Comparison of ENCODE assay signal across 1 cellular context in genomic region chr18:58549814-58550339, GRCh38.
TF ChIP-seq lines count a peak whose summit lies in the region.

No MANE protein-coding gene starts in this region.

TF ChIP-seq in IMR-90, 13 proteins besides CTCF, POLR2A, EP300 and RAD21:
- no peak for TF ChIP-seq ELK1 (IDR thresholded peaks at IDR 0.05; ENCODE audit: borderline replicate concordance, low read depth, low read length)
- no peak for TF ChIP-seq RFX5 (IDR thresholded peaks at IDR 0.05; ENCODE audit: low read depth, low read length)
- no peak for TF ChIP-seq RCOR1 (IDR thresholded peaks at IDR 0.05; ENCODE audit: insufficient replicate concordance, low read length)
- TF ChIP-seq CHD1 (IDR thresholded peaks at IDR 0.05; ENCODE audit: low read depth, low read length) = no peak
- TF ChIP-seq CEBPB (IDR thresholded peaks at IDR 0.05; ENCODE audit: low read depth, low read length) = no peak
- no peak for TF ChIP-seq BHLHE40 (IDR thresholded peaks at IDR 0.05; ENCODE audit: low read depth, low read length)
